In the genomic region with DNA sequence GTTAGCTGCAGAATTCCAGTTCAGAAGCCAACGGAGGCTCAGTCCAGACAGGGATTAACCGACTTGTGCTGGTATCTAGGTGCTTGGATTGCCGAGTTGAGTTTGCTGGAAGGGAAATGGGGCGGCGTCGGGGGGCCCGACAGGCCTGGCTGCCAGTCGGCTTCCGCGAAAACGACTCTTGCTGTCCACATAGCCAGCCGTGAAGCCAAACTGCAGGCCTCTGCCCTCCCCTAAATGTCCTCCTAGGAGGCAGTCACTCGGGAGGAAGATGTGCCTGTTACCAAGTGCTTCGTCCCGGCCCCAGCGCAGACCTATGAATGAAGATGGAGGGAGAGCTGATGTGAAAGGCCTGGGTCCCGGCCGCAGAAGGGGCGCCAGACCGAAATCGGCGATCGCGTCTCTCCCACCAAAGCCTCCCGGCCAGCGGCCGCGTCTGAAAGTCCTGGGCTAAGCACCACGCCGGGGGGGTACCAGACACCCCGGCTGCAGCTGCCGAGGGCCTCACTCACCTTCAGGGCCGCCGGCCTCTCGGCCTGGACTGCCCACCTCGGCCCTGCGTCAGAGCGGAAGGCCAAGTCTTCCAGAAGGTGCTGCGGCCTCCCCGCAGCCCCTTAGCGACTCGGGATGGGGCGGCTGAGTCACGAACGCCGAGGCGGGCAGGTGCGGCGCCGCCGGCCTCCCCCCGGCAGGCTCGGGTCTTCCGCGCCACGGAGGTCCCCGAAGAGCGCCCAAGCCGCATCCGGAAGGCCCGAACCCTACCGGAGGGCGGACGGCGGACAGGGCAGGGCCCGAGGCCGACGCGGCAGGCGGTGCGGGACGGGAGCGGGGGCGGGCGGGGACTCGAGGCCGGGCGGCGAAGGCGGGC, we compare ENCODE assay signal across 7 cellular contexts. TPM values are rescaled to one million over a fixed set of nuclear protein-coding genes. Genes with fewer than 3 reads are reported as not detected.
DNase-seq lines count a peak whose midpoint lies in the region; ATAC-seq, FAIRE-seq and TF ChIP-seq lines count a peak whose summit lies in the region.

No MANE protein-coding gene starts in this region.

- no peak for FAIRE-seq in HepG2 (lab: Jason Lieb, UNC)

- peaks cover 31% of the 10 kb centered on the region for H3K79me2 ChIP-seq in HepG2 (ENCODE audit: insufficient read depth, low read length)

- peak overlapping the region; percentile 78 for H3K27ac ChIP-seq in HepG2 (ENCODE audit: extremely low read length, insufficient read depth, low read length)

- H3K36me3 Mint-ChIP-seq in stimulated activated effector memory CD8-positive, alpha-beta T cell treated with anti-CD3 and anti-CD28 coated beads, Interleukin-12 subunit alpha, Interleukin-12 subunit beta, amount 100 ng/mL, for 72 hours = peaks cover 84% of the 10 kb centered on the region

- intact Hi-C loops in HepG2 (cut with micrococcal nuclease; ENCODE audit: unreplicated experiment) = loop anchor here (2.0 kb wide), 4 partner anchors 29 to 63 kb away; a partner anchor contains a TSS

- no peak for TF ChIP-seq RAD21 in HepG2 (CRISPR knock-in tag; IDR thresholded peaks at IDR 0.05)

- H3K4me3 ChIP-seq in HepG2 (replicated peaks in 1 of 3; ENCODE audit: insufficient read depth in 1 of 3, low read depth in 2 of 3, low read length in 3 of 3) = peak overlapping the region; percentile 78 to 93 (median 91)

- no peaks in the 10 kb centered on the region for H3K9me3 ChIP-seq in HepG2 (ENCODE audit: low read length)

- in situ Hi-C loops in HepG2 (cut with HindIII; ENCODE audit: extremely low pct_ligation_motif_present, low pct_unique_long_range_greater_than_20kb) = no loop called here

- peak; percentile 15 for TF ChIP-seq POLR2A in GM18526 (IDR thresholded peaks at IDR 0.05; ENCODE audit: extremely low read depth, insufficient read length)
- peak in 1 of 2 experiments; percentile 49; a peak in 2 of 4 replicates for TF ChIP-seq POLR2A in HepG2 (IDR thresholded peaks at IDR 0.05; ENCODE audit: insufficient read depth in 1 of 2, low read depth in 2 of 2, low read length in 2 of 2)

- POLR2A ChIA-PET in HepG2 (lab: Yijun Ruan, JAX) = interaction anchor here (0.7 to 3.1 kb wide), 23 partner anchors 8 to 275 kb away, joined by 3 to 109 read pairs (median 5); a partner anchor contains a TSS

- H3K4me3 Mint-ChIP-seq in stimulated activated effector memory CD8-positive, alpha-beta T cell treated with anti-CD3 and anti-CD28 coated beads, Interleukin-12 subunit alpha, Interleukin-12 subunit beta, amount 100 ng/mL, for 72 hours = peak overlapping the region; percentile 87

- peak overlapping the region; percentile 98 for H3K27ac Mint-ChIP-seq in stimulated activated effector memory CD8-positive, alpha-beta T cell treated with anti-CD3 and anti-CD28 coated beads, Interleukin-12 subunit alpha, Interleukin-12 subunit beta, amount 100 ng/mL, for 72 hours

- no peaks in the 10 kb centered on the region for H3K9me3 Mint-ChIP-seq in stimulated activated effector memory CD8-positive, alpha-beta T cell treated with anti-CD3 and anti-CD28 coated beads, Interleukin-12 subunit alpha, Interleukin-12 subunit beta, amount 100 ng/mL, for 72 hours

- peak overlapping the region; percentile 93 for H3K9ac ChIP-seq in HepG2 (ENCODE audit: insufficient read depth, low read depth, low read length)

- H2AFZ ChIP-seq in HepG2 (ENCODE audit: low read length) = no peak overlapping the region

- 1% methylated on average over 22 of the region's 80 CpGs for WGBS in HepG2 (ENCODE audit: low lambda C conversion rate)

- peaks cover 44% of the 10 kb centered on the region for H3K4me1 Mint-ChIP-seq in stimulated activated effector memory CD8-positive, alpha-beta T cell treated with anti-CD3 and anti-CD28 coated beads, Interleukin-12 subunit alpha, Interleukin-12 subunit beta, amount 100 ng/mL, for 72 hours

- CTCF ChIA-PET in HepG2 (lab: Yijun Ruan, JAX; ENCODE audit: low intra/inter-chr PET ratio, low total read pairs) = no interaction called here

- H3K36me3 ChIP-seq in HepG2 (replicated peaks in 1 of 2; ENCODE audit: control insufficient read depth in 1 of 2, insufficient read depth in 2 of 2, low read length in 2 of 2) = peaks cover 10 to 38% of the 10 kb centered on the region in 2 experiments; a peak in 4 of 5 replicates

- peaks cover 16% of the 10 kb centered on the region for H4K20me1 ChIP-seq in HepG2 (ENCODE audit: insufficient read depth, low read length)

- H3K27me3 ChIP-seq in HepG2 (ENCODE audit: control insufficient read depth in 1 of 2, insufficient read depth in 2 of 2, low read length in 2 of 2) = no peaks in the 10 kb centered on the region

- no TSS peak for BruUV-seq in HepG2 (replicated peaks; lab: Mats Ljungman, UMichigan)

- TF ChIP-seq EP300 in HepG2 (IDR thresholded peaks at IDR 0.05; ENCODE audit: low read depth in 2 of 2, low read length in 2 of 2) (no peak), HepG2 (CRISPR knock-in tag; IDR thresholded peaks at IDR 0.05; ENCODE audit: borderline replicate concordance) (no peak)

- DNase-seq in T-helper 9 cell (peak; percentile 43), HepG2 (ENCODE audit: low spot score) (no peak), mesenteric fat pad (ENCODE audit: low spot score) (no peak)
- DNase-seq in central memory CD4-positive, alpha-beta T cell = peak; percentile 25
- DNase-seq in stimulated activated effector memory CD8-positive, alpha-beta T cell treated with anti-CD3 and anti-CD28 coated beads, Interleukin-12 subunit alpha, Interleukin-12 subunit beta, amount 100 ng/mL, for 72 hours (ENCODE audit: low spot score in 2 of 2) = peak; percentile 42 to 77

- ATAC-seq in HG03025 (IDR thresholded peaks at IDR 0.05; ENCODE audit: low FRiP score, unreplicated experiment) (peak; percentile 3), HepG2 (peak; percentile 5)
- peak; percentile 24 for ATAC-seq in stimulated activated effector memory CD8-positive, alpha-beta T cell treated with anti-CD3 and anti-CD28 coated beads, Interleukin-12 subunit alpha, Interleukin-12 subunit beta, amount 100 ng/mL, for 72 hours

- H3K4me1 ChIP-seq in HepG2 (ENCODE audit: insufficient read depth, low read length) = peaks cover 38% of the 10 kb centered on the region

- H3K4me2 ChIP-seq in HepG2 (ENCODE audit: low read depth, low read length) = peak overlapping the region; percentile 85

- TF ChIP-seq CTCF in HepG2 (CRISPR knock-in tag; IDR thresholded peaks at IDR 0.05) = no peak

RNA-seq across cellular contexts. Expression of a gene that starts 7.5 kb away (rescaled TPM):
- total RNA-seq in HepG2 (2016; rRNA removed; fragmentation: Illumina TruSeq; extraction: Trizol) = 15.1 and 37.6 TPM in 2 replicates
- 9.0 and 10.4 TPM in 2 replicates for total RNA-seq in HepG2 (2016; cell fraction: cytosol; rRNA removed; fragmentation: Illumina TruSeq; extraction: Trizol; ENCODE audit: low read depth)
- 13.6 and 37.2 TPM in 2 replicates for total RNA-seq in HepG2 (2016; cell fraction: insoluble cytoplasmic fraction; rRNA removed; fragmentation: Illumina TruSeq; extraction: Trizol)
- total RNA-seq in HepG2 (2016; cell fraction: membrane; rRNA removed; fragmentation: Illumina TruSeq; extraction: Trizol) = 11.6 and 12.3 TPM in 2 replicates
- 44.3 and 47.6 TPM in 2 replicates for total RNA-seq in HepG2 (2016; cell fraction: nucleus; rRNA removed; fragmentation: Illumina TruSeq; extraction: Trizol)
- 63.9 and 70.7 TPM in 2 replicates for polyA plus RNA-seq in HepG2 (2011; rRNA removed)
- 58.3 and 83.9 TPM in 2 replicates for polyA plus RNA-seq in HepG2 (2011; cell fraction: cytosol; rRNA removed)
- polyA plus RNA-seq in HepG2 (2011; cell fraction: nucleus; rRNA removed) = 188 and 198 TPM in 2 replicates
- polyA plus RNA-seq in HepG2 (2012) = 29.8 and 34.0 TPM in 2 replicates
- polyA plus RNA-seq in HepG2 (2016; cell fraction: cytosol; fragmentation: Illumina TruSeq; extraction: Trizol; ENCODE audit: low read depth) = 7.4 and 9.5 TPM in 2 replicates
- 22.6 and 25.1 TPM in 2 replicates for polyA plus RNA-seq in HepG2 (2016; cell fraction: insoluble cytoplasmic fraction; fragmentation: Illumina TruSeq; extraction: Trizol; ENCODE audit: low read depth)
- 11.7 and 14.0 TPM in 2 replicates for polyA plus RNA-seq in HepG2 (2016; cell fraction: membrane; fragmentation: Illumina TruSeq; extraction: Trizol; ENCODE audit: low read depth)
- polyA plus RNA-seq in HepG2 (2016; cell fraction: nucleus; fragmentation: Illumina TruSeq; extraction: Trizol; ENCODE audit: insufficient read depth, low read depth) = 111 TPM in 2 replicates
- polyA minus RNA-seq in HepG2 (2011; rRNA and poly(A)+ RNA removed; ENCODE audit: low replicate concordance) = 144 and 162 TPM in 2 replicates
- polyA minus RNA-seq in HepG2 (2011; cell fraction: cytosol; rRNA and poly(A)+ RNA removed) = 27.4 and 33.9 TPM in 2 replicates
- polyA minus RNA-seq in HepG2 (2011; cell fraction: nucleus; rRNA and poly(A)+ RNA removed) = 47.9 and 50.1 TPM in 2 replicates
- 40.9 TPM for total RNA-seq in mesenteric fat pad

RNA-seq across cellular contexts. Expression of a gene that starts 9.5 kb away (rescaled TPM):
- 9.4 and 14.0 TPM in 2 replicates for total RNA-seq in HepG2 (2016; rRNA removed; fragmentation: Illumina TruSeq; extraction: Trizol)
- 11.3 and 12.0 TPM in 2 replicates for total RNA-seq in HepG2 (2016; cell fraction: cytosol; rRNA removed; fragmentation: Illumina TruSeq; extraction: Trizol; ENCODE audit: low read depth)
- total RNA-seq in HepG2 (2016; cell fraction: insoluble cytoplasmic fraction; rRNA removed; fragmentation: Illumina TruSeq; extraction: Trizol) = 10.3 and 11.8 TPM in 2 replicates
- total RNA-seq in HepG2 (2016; cell fraction: membrane; rRNA removed; fragmentation: Illumina TruSeq; extraction: Trizol) = 17.7 and 22.9 TPM in 2 replicates
- 19.9 and 22.9 TPM in 2 replicates for total RNA-seq in HepG2 (2016; cell fraction: nucleus; rRNA removed; fragmentation: Illumina TruSeq; extraction: Trizol)
- 46.8 and 46.9 TPM in 2 replicates for polyA plus RNA-seq in HepG2 (2011; rRNA removed)
- polyA plus RNA-seq in HepG2 (2011; cell fraction: cytosol; rRNA removed) = 36.8 and 52.6 TPM in 2 replicates
- polyA plus RNA-seq in HepG2 (2011; cell fraction: nucleus; rRNA removed) = 114 and 141 TPM in 2 replicates
- polyA plus RNA-seq in HepG2 (2012) = 25.3 and 27.5 TPM in 2 replicates
- 41.8 and 50.4 TPM in 2 replicates for polyA plus RNA-seq in HepG2 (2016; cell fraction: cytosol; fragmentation: Illumina TruSeq; extraction: Trizol; ENCODE audit: low read depth)
- polyA plus RNA-seq in HepG2 (2016; cell fraction: insoluble cytoplasmic fraction; fragmentation: Illumina TruSeq; extraction: Trizol; ENCODE audit: low read depth) = 59.7 and 64.5 TPM in 2 replicates
- polyA plus RNA-seq in HepG2 (2016; cell fraction: membrane; fragmentation: Illumina TruSeq; extraction: Trizol; ENCODE audit: low read depth) = 48.2 and 57.5 TPM in 2 replicates
- 85.4 and 92.8 TPM in 2 replicates for polyA plus RNA-seq in HepG2 (2016; cell fraction: nucleus; fragmentation: Illumina TruSeq; extraction: Trizol; ENCODE audit: insufficient read depth, low read depth)
- polyA minus RNA-seq in HepG2 (2011; rRNA and poly(A)+ RNA removed; ENCODE audit: low replicate concordance) = 40.3 and 66.3 TPM in 2 replicates
- 14.4 and 18.5 TPM in 2 replicates for polyA minus RNA-seq in HepG2 (2011; cell fraction: cytosol; rRNA and poly(A)+ RNA removed)
- polyA minus RNA-seq in HepG2 (2011; cell fraction: nucleus; rRNA and poly(A)+ RNA removed) = 22.6 and 26.1 TPM in 2 replicates
- 22.2 TPM for total RNA-seq in mesenteric fat pad

RNA-seq across cellular contexts. Expression of a gene that starts 13.0 kb away (rescaled TPM):
- 1.2 and 3.7 TPM in 2 replicates for total RNA-seq in HepG2 (2016; rRNA removed; fragmentation: Illumina TruSeq; extraction: Trizol)
- total RNA-seq in HepG2 (2016; cell fraction: cytosol; rRNA removed; fragmentation: Illumina TruSeq; extraction: Trizol; ENCODE audit: low read depth) = 0.79 and 1.4 TPM in 2 replicates
- total RNA-seq in HepG2 (2016; cell fraction: insoluble cytoplasmic fraction; rRNA removed; fragmentation: Illumina TruSeq; extraction: Trizol) = 1.5 and 3.1 TPM in 2 replicates
- total RNA-seq in HepG2 (2016; cell fraction: membrane; rRNA removed; fragmentation: Illumina TruSeq; extraction: Trizol) = 1.6 and 1.9 TPM in 2 replicates
- total RNA-seq in HepG2 (2016; cell fraction: nucleus; rRNA removed; fragmentation: Illumina TruSeq; extraction: Trizol) = 5.6 and 5.7 TPM in 2 replicates
- polyA plus RNA-seq in HepG2 (2011; rRNA removed) = 5.5 and 6.0 TPM in 2 replicates
- polyA plus RNA-seq in HepG2 (2011; cell fraction: cytosol; rRNA removed) = 3.1 and 3.8 TPM in 2 replicates
- 19.5 and 20.9 TPM in 2 replicates for polyA plus RNA-seq in HepG2 (2011; cell fraction: nucleus; rRNA removed)
- polyA plus RNA-seq in HepG2 (2012) = 3.6 and 6.9 TPM in 2 replicates
- 0.15 and 0.31 TPM in 2 replicates for polyA plus RNA-seq in HepG2 (2016; cell fraction: cytosol; fragmentation: Illumina TruSeq; extraction: Trizol; ENCODE audit: low read depth)
- polyA plus RNA-seq in HepG2 (2016; cell fraction: insoluble cytoplasmic fraction; fragmentation: Illumina TruSeq; extraction: Trizol; ENCODE audit: low read depth) = 1.6 and 2.4 TPM in 2 replicates
- polyA plus RNA-seq in HepG2 (2016; cell fraction: membrane; fragmentation: Illumina TruSeq; extraction: Trizol; ENCODE audit: low read depth) = 1.5 TPM in 2 replicates
- polyA plus RNA-seq in HepG2 (2016; cell fraction: nucleus; fragmentation: Illumina TruSeq; extraction: Trizol; ENCODE audit: insufficient read depth, low read depth) = 13.0 and 14.1 TPM in 2 replicates
- 12.9 and 18.4 TPM in 2 replicates for polyA minus RNA-seq in HepG2 (2011; rRNA and poly(A)+ RNA removed; ENCODE audit: low replicate concordance)
- polyA minus RNA-seq in HepG2 (2011; cell fraction: cytosol; rRNA and poly(A)+ RNA removed) = 2.0 and 5.5 TPM in 2 replicates
- 10.0 and 17.3 TPM in 2 replicates for polyA minus RNA-seq in HepG2 (2011; cell fraction: nucleus; rRNA and poly(A)+ RNA removed)
- total RNA-seq in mesenteric fat pad = 11.0 TPM

RNA-seq across cellular contexts. Expression of a gene that starts 26.6 kb away (rescaled TPM):
- total RNA-seq in HepG2 (2016; rRNA removed; fragmentation: Illumina TruSeq; extraction: Trizol) = 21.6 and 23.3 TPM in 2 replicates
- total RNA-seq in HepG2 (2016; cell fraction: cytosol; rRNA removed; fragmentation: Illumina TruSeq; extraction: Trizol; ENCODE audit: low read depth) = 6.4 and 6.5 TPM in 2 replicates
- total RNA-seq in HepG2 (2016; cell fraction: insoluble cytoplasmic fraction; rRNA removed; fragmentation: Illumina TruSeq; extraction: Trizol) = 21.3 and 22.8 TPM in 2 replicates
- total RNA-seq in HepG2 (2016; cell fraction: membrane; rRNA removed; fragmentation: Illumina TruSeq; extraction: Trizol) = 9.2 and 11.1 TPM in 2 replicates
- 21.4 and 23.5 TPM in 2 replicates for total RNA-seq in HepG2 (2016; cell fraction: nucleus; rRNA removed; fragmentation: Illumina TruSeq; extraction: Trizol)
- 13.7 and 18.9 TPM in 2 replicates for polyA plus RNA-seq in HepG2 (2011; rRNA removed)
- polyA plus RNA-seq in HepG2 (2011; cell fraction: cytosol; rRNA removed) = 9.2 and 10.9 TPM in 2 replicates
- 37.3 and 44.1 TPM in 2 replicates for polyA plus RNA-seq in HepG2 (2011; cell fraction: nucleus; rRNA removed)
- polyA plus RNA-seq in HepG2 (2012) = 15.7 and 19.6 TPM in 2 replicates
- polyA plus RNA-seq in HepG2 (2016; cell fraction: cytosol; fragmentation: Illumina TruSeq; extraction: Trizol; ENCODE audit: low read depth) = 4.7 and 5.9 TPM in 2 replicates
- 21.2 and 24.0 TPM in 2 replicates for polyA plus RNA-seq in HepG2 (2016; cell fraction: insoluble cytoplasmic fraction; fragmentation: Illumina TruSeq; extraction: Trizol; ENCODE audit: low read depth)
- polyA plus RNA-seq in HepG2 (2016; cell fraction: membrane; fragmentation: Illumina TruSeq; extraction: Trizol; ENCODE audit: low read depth) = 7.4 and 8.7 TPM in 2 replicates
- 43.3 and 60.4 TPM in 2 replicates for polyA plus RNA-seq in HepG2 (2016; cell fraction: nucleus; fragmentation: Illumina TruSeq; extraction: Trizol; ENCODE audit: insufficient read depth, low read depth)
- polyA minus RNA-seq in HepG2 (2011; rRNA and poly(A)+ RNA removed; ENCODE audit: low replicate concordance) = 22.7 and 23.9 TPM in 2 replicates
- 8.7 and 13.0 TPM in 2 replicates for polyA minus RNA-seq in HepG2 (2011; cell fraction: cytosol; rRNA and poly(A)+ RNA removed)
- 23.0 and 26.8 TPM in 2 replicates for polyA minus RNA-seq in HepG2 (2011; cell fraction: nucleus; rRNA and poly(A)+ RNA removed)
- total RNA-seq in mesenteric fat pad = 33.3 TPM

RNA-seq across cellular contexts. Expression of a gene that starts 27.2 kb away (rescaled TPM):
- total RNA-seq in HepG2 (2016; rRNA removed; fragmentation: Illumina TruSeq; extraction: Trizol) (13.3 and 15.1 TPM in 2 replicates), mesenteric fat pad (13.5 TPM)
- 19.3 and 21.2 TPM in 2 replicates for total RNA-seq in HepG2 (2016; cell fraction: cytosol; rRNA removed; fragmentation: Illumina TruSeq; extraction: Trizol; ENCODE audit: low read depth)
- total RNA-seq in HepG2 (2016; cell fraction: insoluble cytoplasmic fraction; rRNA removed; fragmentation: Illumina TruSeq; extraction: Trizol) = 13.0 and 15.1 TPM in 2 replicates
- total RNA-seq in HepG2 (2016; cell fraction: membrane; rRNA removed; fragmentation: Illumina TruSeq; extraction: Trizol) = 11.9 and 13.6 TPM in 2 replicates
- 14.0 and 18.0 TPM in 2 replicates for total RNA-seq in HepG2 (2016; cell fraction: nucleus; rRNA removed; fragmentation: Illumina TruSeq; extraction: Trizol)
- 21.4 and 27.5 TPM in 2 replicates for polyA plus RNA-seq in HepG2 (2011; rRNA removed)
- 15.9 and 17.5 TPM in 2 replicates for polyA plus RNA-seq in HepG2 (2011; cell fraction: cytosol; rRNA removed)
- 47.6 and 50.8 TPM in 2 replicates for polyA plus RNA-seq in HepG2 (2011; cell fraction: nucleus; rRNA removed)
- polyA plus RNA-seq in HepG2 (2012) = 8.2 and 13.4 TPM in 2 replicates
- polyA plus RNA-seq in HepG2 (2016; cell fraction: cytosol; fragmentation: Illumina TruSeq; extraction: Trizol; ENCODE audit: low read depth) = 2.5 and 2.6 TPM in 2 replicates
- 14.5 and 17.5 TPM in 2 replicates for polyA plus RNA-seq in HepG2 (2016; cell fraction: insoluble cytoplasmic fraction; fragmentation: Illumina TruSeq; extraction: Trizol; ENCODE audit: low read depth)
- 4.6 and 5.7 TPM in 2 replicates for polyA plus RNA-seq in HepG2 (2016; cell fraction: membrane; fragmentation: Illumina TruSeq; extraction: Trizol; ENCODE audit: low read depth)
- 29.7 and 32.0 TPM in 2 replicates for polyA plus RNA-seq in HepG2 (2016; cell fraction: nucleus; fragmentation: Illumina TruSeq; extraction: Trizol; ENCODE audit: insufficient read depth, low read depth)
- 40.6 and 44.8 TPM in 2 replicates for polyA minus RNA-seq in HepG2 (2011; rRNA and poly(A)+ RNA removed; ENCODE audit: low replicate concordance)
- polyA minus RNA-seq in HepG2 (2011; cell fraction: cytosol; rRNA and poly(A)+ RNA removed) = 12.8 and 13.3 TPM in 2 replicates
- polyA minus RNA-seq in HepG2 (2011; cell fraction: nucleus; rRNA and poly(A)+ RNA removed) = 32.8 and 34.8 TPM in 2 replicates

Comparison
In these comparisons a context has a peak if more than half of its experiments do, and no peak if none do; other contexts are left out.
1. DNase-seq: peak in T-helper 9 cell (single experiment), central memory CD4-positive, alpha-beta T cell (single experiment) and stimulated activated effector memory CD8-positive, alpha-beta T cell treated with anti-CD3 and anti-CD28 coated beads, Interleukin-12 subunit alpha, Interleukin-12 subunit beta, amount 100 ng/mL, for 72 hours (2 of 2); none in HepG2 (single experiment) and mesenteric fat pad (single experiment).
2. Peak in every context shown above with its lines, with median percentiles within 50 percentile points of each other: ATAC-seq.